37 cellular contexts compared by ENCODE assay signal in genomic region chr2:39223909-39224308, GRCh38. TPM values are rescaled to one million over a fixed set of nuclear protein-coding genes. Genes with fewer than 3 reads are reported as not detected.
"Had no signal": no experiment of that assay in that cellular context is flagged by ENCODE, and none has a peak within 500 bp of the region (broad histone marks: within the 10 kb centered on the region; RNA-seq: fewer than 3 reads in every experiment).

No MANE protein-coding gene starts in this region.

- H3K9me3 Mint-ChIP-seq: activated naive CD4-positive, alpha-beta T cell treated with anti-CD3 and anti-CD28 coated beads, Interleukin-2, amount 50 U/mL, for 24 hours; activated naive CD8-positive, alpha-beta T cell treated with anti-CD3 and anti-CD28 coated beads, Interleukin-2, amount 50 U/mL, for 24 hours; activated T-cell treated with anti-CD3 and anti-CD28 coated beads, Interleukin-2, amount 50 U/mL, for 24 hours; brain; central memory CD8-positive, alpha-beta T cell; WTC11 had no signal

- H3K27ac Mint-ChIP-seq: activated CD4-positive, alpha-beta T cell treated with anti-CD3 and anti-CD28 coated beads for 36 hours; activated naive CD4-positive, alpha-beta T cell treated with anti-CD3 and anti-CD28 coated beads, Interleukin-2, amount 10 ng/mL, durations not matched to agents 7 days and 5 days; activated naive CD4-positive, alpha-beta T cell treated with anti-CD3 and anti-CD28 coated beads, Interleukin-2, amount 50 U/mL, for 24 hours; activated naive CD8-positive, alpha-beta T cell; activated naive CD8-positive, alpha-beta T cell treated with anti-CD3 and anti-CD28 coated beads, Interleukin-2, amount 50 U/mL, for 24 hours; activated T-cell treated with anti-CD3 and anti-CD28 coated beads, Interleukin-2, amount 50 U/mL, for 24 hours; activated T-helper 2 cell treated with anti-CD3 and anti-CD28 coated beads, Interferon-gamma antibody, Interleukin-2, Interleukin-4, amounts not matched to agents 10 μg/mL and 5 μg/mL and 100 μg/mL, durations not matched to agents 14 hours and 24 hours and 36 hours; brain; WTC11 had no signal

- H3K9me3 ChIP-seq: ascending aorta, colonic mucosa had no signal

- H3K36me3 ChIP-seq: ascending aorta, cardiac muscle cell, colonic mucosa, WERI-Rb-1 had no signal

- DNase-seq: activated CD4-positive, alpha-beta memory T cell treated with anti-CD3 and anti-CD28 coated beads, Interleukin-2, amount 10 ng/mL, durations not matched to agents 7 days and 5 days; activated CD4-positive, alpha-beta T cell treated with anti-CD3 and anti-CD28 coated beads for 1 hour; activated CD4-positive, alpha-beta T cell treated with anti-CD3 and anti-CD28 coated beads for 36 hours; activated CD4-positive, alpha-beta T cell treated with anti-CD3 and anti-CD28 coated beads for 48 hours; activated CD4-positive, alpha-beta T cell treated with anti-CD3 and anti-CD28 coated beads, Interleukin-2, amount 10 ng/mL, durations not matched to agents 7 days and 5 days; activated CD4-positive, alpha-beta T cell treated with anti-CD3 and anti-CD28 coated beads, Interleukin-2, amount 50 U/mL, for 48 hours; activated CD4-positive, CD25-positive, alpha-beta regulatory T cell; activated CD8-positive, alpha-beta memory T cell treated with anti-CD3 and anti-CD28 coated beads for 24 hours; activated CD8-positive, alpha-beta memory T cell treated with anti-CD3 and anti-CD28 coated beads, Interleukin-2, amount 10 ng/mL, durations not matched to agents 7 days and 5 days; activated CD8-positive, alpha-beta memory T cell treated with anti-CD3 and anti-CD28 coated beads, Interleukin-2, amount 50 U/mL, for 48 hours; activated CD8-positive, alpha-beta T cell treated with anti-CD3 and anti-CD28 coated beads, Interleukin-2, amount 10 ng/mL, durations not matched to agents 7 days and 5 days; activated effector memory CD4-positive, alpha-beta T cell treated with Interleukin-2 at 50 U/mL for 16 hours; activated gamma-delta T cell; activated naive CD4-positive, alpha-beta T cell treated with anti-CD3 and anti-CD28 coated beads, Interleukin-2, amount 10 ng/mL, durations not matched to agents 7 days and 5 days; activated naive CD4-positive, alpha-beta T cell treated with Interleukin-2 at 50 U/mL for 16 hours; activated naive CD8-positive, alpha-beta T cell treated with anti-CD3 and anti-CD28 coated beads, Interleukin-2, amount 10 ng/mL, durations not matched to agents 7 days and 5 days; activated naive CD8-positive, alpha-beta T cell treated with anti-CD3 and anti-CD28 coated beads, Interleukin-2, amount 50 U/mL, for 24 hours; activated T-cell treated with anti-CD3 and anti-CD28 coated beads, Interleukin-2, amount 50 U/mL, for 24 hours; activated T-cell treated with anti-CD3 and anti-CD28 coated beads, Interleukin-2, amount 50 U/mL, for 48 hours; amygdala; anterior cingulate cortex; caudate nucleus; cerebellar nuclear complex; colonic mucosa; T-helper 2 cell; T-helper 9 cell; WERI-Rb-1 had no signal

- H3K36me3 Mint-ChIP-seq: activated naive CD4-positive, alpha-beta T cell treated with anti-CD3 and anti-CD28 coated beads, Interleukin-2, amount 50 U/mL, for 24 hours; activated naive CD8-positive, alpha-beta T cell; brain; WTC11 had no signal

- H3K4me3 Mint-ChIP-seq: activated CD4-positive, alpha-beta memory T cell treated with anti-CD3 and anti-CD28 coated beads, Interleukin-2, amount 10 ng/mL, durations not matched to agents 7 days and 5 days; activated CD4-positive, alpha-beta T cell treated with anti-CD3 and anti-CD28 coated beads for 36 hours; activated CD4-positive, alpha-beta T cell treated with anti-CD3 and anti-CD28 coated beads, Interleukin-2, amount 10 ng/mL, durations not matched to agents 7 days and 5 days; activated CD8-positive, alpha-beta memory T cell treated with anti-CD3 and anti-CD28 coated beads, Interleukin-2, amount 10 ng/mL, durations not matched to agents 7 days and 5 days; activated CD8-positive, alpha-beta T cell treated with anti-CD3 and anti-CD28 coated beads, Interleukin-2, amount 10 ng/mL, durations not matched to agents 7 days and 5 days; activated naive CD4-positive, alpha-beta T cell treated with anti-CD3 and anti-CD28 coated beads, Interleukin-2, amount 10 ng/mL, durations not matched to agents 7 days and 5 days; activated naive CD4-positive, alpha-beta T cell treated with anti-CD3 and anti-CD28 coated beads, Interleukin-2, amount 50 U/mL, for 24 hours; activated naive CD8-positive, alpha-beta T cell; activated naive CD8-positive, alpha-beta T cell treated with anti-CD3 and anti-CD28 coated beads, Interleukin-2, amount 10 ng/mL, durations not matched to agents 7 days and 5 days; activated naive CD8-positive, alpha-beta T cell treated with anti-CD3 and anti-CD28 coated beads, Interleukin-2, amount 50 U/mL, for 24 hours; activated T-cell treated with anti-CD3 and anti-CD28 coated beads, Interleukin-2, amount 50 U/mL, for 24 hours; brain; central memory CD8-positive, alpha-beta T cell; WTC11 had no signal

- H3K27me3 Mint-ChIP-seq: activated CD4-positive, alpha-beta memory T cell treated with anti-CD3 and anti-CD28 coated beads, Interleukin-2, amount 10 ng/mL, durations not matched to agents 7 days and 5 days; activated CD4-positive, alpha-beta T cell treated with anti-CD3 and anti-CD28 coated beads, Interleukin-2, amount 10 ng/mL, durations not matched to agents 7 days and 5 days; activated CD8-positive, alpha-beta memory T cell treated with anti-CD3 and anti-CD28 coated beads, Interleukin-2, amount 10 ng/mL, durations not matched to agents 7 days and 5 days; activated naive CD4-positive, alpha-beta T cell treated with anti-CD3 and anti-CD28 coated beads, Interleukin-2, amount 10 ng/mL, durations not matched to agents 7 days and 5 days; activated naive CD8-positive, alpha-beta T cell; activated naive CD8-positive, alpha-beta T cell treated with anti-CD3 and anti-CD28 coated beads, Interleukin-2, amount 10 ng/mL, durations not matched to agents 7 days and 5 days; activated naive CD8-positive, alpha-beta T cell treated with anti-CD3 and anti-CD28 coated beads, Interleukin-2, amount 50 U/mL, for 24 hours; activated T-cell treated with anti-CD3 and anti-CD28 coated beads, Interleukin-2, amount 50 U/mL, for 24 hours; brain; central memory CD8-positive, alpha-beta T cell had no signal

- H3K27ac ChIP-seq: ascending aorta, cardiac muscle cell, colonic mucosa, WERI-Rb-1 had no signal

- FAIRE-seq: bronchial epithelial cell had no signal

- ATAC-seq: activated CD4-positive, alpha-beta T cell treated with anti-CD3 and anti-CD28 coated beads for 36 hours; activated CD4-positive, CD25-positive, alpha-beta regulatory T cell treated with anti-CD3 and anti-CD28 coated beads, Interleukin-2, amount 50 U/mL, for 24 hours; activated CD8-positive, alpha-beta memory T cell treated with anti-CD3 and anti-CD28 coated beads, Interleukin-2, amount 10 ng/mL, durations not matched to agents 7 days and 5 days; activated CD8-positive, alpha-beta T cell treated with anti-CD3 and anti-CD28 coated beads, Interleukin-2, amount 10 ng/mL, durations not matched to agents 7 days and 5 days; activated naive CD8-positive, alpha-beta T cell treated with anti-CD3 and anti-CD28 coated beads, Interleukin-2, amount 50 U/mL, for 24 hours; WTC11 had no signal

- H3K4me1 ChIP-seq: colonic mucosa had no signal

- H3K4me3 ChIP-seq: ascending aorta, cardiac muscle cell, colonic mucosa had no signal

- H3K27me3 ChIP-seq: ascending aorta, cardiac muscle cell, colonic mucosa had no signal

RNA-seq across cellular contexts. Expression of gene CDKL4, which starts 19.9 kb away (rescaled TPM):
- polyA plus RNA-seq: cardiac muscle cell had no signal
